ENCODE assay signal across 23 cellular contexts in genomic region chr11:7613394-7613720, GRCh38. TPM values are rescaled to one million over a fixed set of nuclear protein-coding genes. Genes with fewer than 3 reads are reported as not detected.
A peak's percentile ranks its signal among the peaks of the same experiment; 100 is the strongest.
DNase-seq lines count a peak whose midpoint lies in the region; ATAC-seq and TF ChIP-seq lines count a peak whose summit lies in the region.
"Had no signal": no experiment of that assay in that cellular context is flagged by ENCODE, and none has a peak within 500 bp of the region (broad histone marks: within the 10 kb centered on the region; RNA-seq: fewer than 3 reads in every experiment).

No MANE protein-coding gene starts in this region.

- POLR2A ChIA-PET in naive thymus-derived CD8-positive, alpha-beta T cell (lab: Charles Lee) = no interaction called here

- intact Hi-C loops in thyroid gland (cut with DNase I) = no loop called here

- no peaks in the 10 kb centered on the region for H3K9me3 Mint-ChIP-seq in naive thymus-derived CD8-positive, alpha-beta T cell
- H3K9me3 Mint-ChIP-seq: activated naive CD4-positive, alpha-beta T cell treated with anti-CD3 and anti-CD28 coated beads, Interleukin-2, amount 10 ng/mL, durations not matched to agents 7 days and 5 days; CD8-positive, alpha-beta memory T cell; effector memory CD8-positive, alpha-beta T cell; naive thymus-derived CD4-positive, alpha-beta T cell; T-cell had no signal

- H3K4me3 Mint-ChIP-seq in naive thymus-derived CD8-positive, alpha-beta T cell = no peak overlapping the region
- H3K4me3 Mint-ChIP-seq: activated naive CD4-positive, alpha-beta T cell treated with anti-CD3 and anti-CD28 coated beads, Interleukin-2, amount 10 ng/mL, durations not matched to agents 7 days and 5 days; CD8-positive, alpha-beta memory T cell; effector memory CD8-positive, alpha-beta T cell; naive thymus-derived CD4-positive, alpha-beta T cell; T-cell had no signal

- H3K27me3 ChIP-seq in HUES48 (ENCODE audit: control insufficient read depth, insufficient read depth, low read length) (no peaks in the 10 kb centered on the region), liver (ENCODE audit: control insufficient read depth in 4 of 4, insufficient read depth in 4 of 4, low read length in 3 of 4) (no peaks in the 10 kb centered on the region), thyroid gland (no peaks in the 10 kb centered on the region), tibial nerve (no peaks in the 10 kb centered on the region)
- H3K27me3 ChIP-seq: esophagus squamous epithelium, gastroesophageal sphincter, sigmoid colon had no signal

- DNase-seq in thyroid gland (no peak), tibial nerve (ENCODE audit: low spot score in 2 of 2) (no peak), NCI-H2227 (lab: John Stamatoyannopoulos, UW; ENCODE audit: unreplicated experiment) (no peak)
- DNase-seq in naive thymus-derived CD8-positive, alpha-beta T cell = no peak
- DNase-seq: activated naive CD4-positive, alpha-beta T cell treated with anti-CD3 and anti-CD28 coated beads, Interleukin-2, amount 10 ng/mL, durations not matched to agents 7 days and 5 days; activated T-cell treated with anti-CD3 and anti-CD28 coated beads, Interleukin-2, amount 50 U/mL, for 48 hours; anterior cingulate cortex; CD8-positive, alpha-beta memory T cell; DMS53; effector memory CD8-positive, alpha-beta T cell; esophagus squamous epithelium; GF-D8; Karpas-422; naive thymus-derived CD4-positive, alpha-beta T cell; NCI-H1048; NCI-H187; sigmoid colon; stimulated activated CD8-positive, alpha-beta memory T cell treated with anti-CD3 and anti-CD28 coated beads, Interleukin-4, amount 100 ng/mL, for 48 hours; T-cell had no signal

- 66% methylated on average over 4 of the region's 4 CpGs for WGBS in liver
- 91 to 97% methylated on average over 4 of the region's 4 CpGs for WGBS in thyroid gland, 2 donors
- WGBS in tibial nerve, 2 donors = 93 to 97% methylated on average over 4 of the region's 4 CpGs

- 0 out of 2 replicates have a peak, but pooled peaks cover 3% of the 10 kb centered on the region for H3K36me3 ChIP-seq in HUES48 (ENCODE audit: control insufficient read depth, insufficient read depth, low read length)
- peaks cover 0 to 27% (median 21%) of the 10 kb centered on the region in 4 donors for H3K36me3 ChIP-seq in liver (ENCODE audit: control insufficient read depth in 4 of 4, insufficient read depth in 3 of 4, low read depth in 1 of 4, low read length in 3 of 4)
- peaks cover 0 to 4% of the 10 kb centered on the region in 2 donors for H3K36me3 ChIP-seq in thyroid gland
- peaks cover 0 to 52% (median 0%) of the 10 kb centered on the region in 3 donors for H3K36me3 ChIP-seq in tibial nerve

- H3K9ac ChIP-seq in HUES48 (ENCODE audit: low read depth, low read length) (no peak overlapping the region), liver (ENCODE audit: low read depth in 1 of 2, low read length in 2 of 2) (no peak overlapping the region)

- TF ChIP-seq CTCF in VCaP (conservative IDR thresholded peaks at IDR 0.05) (no peak), liver (IDR thresholded peaks at IDR 0.05; ENCODE audit: low read depth, low read length, missing input control) (no peak), thyroid gland (IDR thresholded peaks at IDR 0.05) (no peak), tibial nerve (IDR thresholded peaks at IDR 0.05) (no peak)

- H3K27me3 Mint-ChIP-seq in naive thymus-derived CD8-positive, alpha-beta T cell = no peaks in the 10 kb centered on the region
- H3K27me3 Mint-ChIP-seq: activated naive CD4-positive, alpha-beta T cell treated with anti-CD3 and anti-CD28 coated beads, Interleukin-2, amount 10 ng/mL, durations not matched to agents 7 days and 5 days; CD8-positive, alpha-beta memory T cell; effector memory CD8-positive, alpha-beta T cell; T-cell had no signal

- no peaks in the 10 kb centered on the region for H3K9me3 ChIP-seq in HUES48 (ENCODE audit: control insufficient read depth, insufficient read depth, low read length)
- H3K9me3 ChIP-seq in liver (ENCODE audit: control insufficient read depth in 4 of 4, low read length in 3 of 4) = no peaks in the 10 kb centered on the region
- no peaks in the 10 kb centered on the region for H3K9me3 ChIP-seq in thyroid gland
- H3K9me3 ChIP-seq in tibial nerve = no peaks in the 10 kb centered on the region
- H3K9me3 ChIP-seq: esophagus squamous epithelium, gastroesophageal sphincter, sigmoid colon had no signal

- H3K4me1 ChIP-seq in HUES48 (ENCODE audit: control insufficient read depth, insufficient read depth, low read length) = peaks cover 18% of the 10 kb centered on the region
- peaks cover 8 to 21% (median 17%) of the 10 kb centered on the region in 4 donors for H3K4me1 ChIP-seq in liver (ENCODE audit: control insufficient read depth in 4 of 4, insufficient read depth in 4 of 4, low read length in 3 of 4)
- peaks cover 24 to 27% of the 10 kb centered on the region in 2 donors for H3K4me1 ChIP-seq in thyroid gland
- H3K4me1 ChIP-seq in tibial nerve = peaks cover 0 to 5% (median 0%) of the 10 kb centered on the region in 4 donors
- H3K4me1 ChIP-seq: gastroesophageal sphincter, sigmoid colon had no signal

- TF ChIP-seq EP300 in tibial nerve (IDR thresholded peaks at IDR 0.05) = no peak

- TF ChIP-seq RAD21 in liver (IDR thresholded peaks at IDR 0.05) = peak in 1 of 2 donors; percentile 27

- no peak for TF ChIP-seq POLR2A in thyroid gland (IDR thresholded peaks at IDR 0.05)
- no peak for TF ChIP-seq POLR2A in tibial nerve (IDR thresholded peaks at IDR 0.05)

- ATAC-seq in naive thymus-derived CD8-positive, alpha-beta T cell = no peak
- ATAC-seq: effector memory CD8-positive, alpha-beta T cell; gastroesophageal sphincter; naive thymus-derived CD4-positive, alpha-beta T cell; T-cell had no signal

- H3K27ac ChIP-seq in HUES48 (ENCODE audit: low read depth, low read length) (peak overlapping the region; percentile 26), VCaP (peak overlapping the region; percentile 82), liver (ENCODE audit: low read depth in 1 of 2, low read length in 2 of 2) (peak overlapping the region; percentile 52 to 73), thyroid gland (peak overlapping the region; percentile 53 to 81 (median 58)), tibial nerve (no peak overlapping the region)
- H3K27ac ChIP-seq: esophagus squamous epithelium, gastroesophageal sphincter, sigmoid colon had no signal

- H3K4me3 ChIP-seq in HUES48 (ENCODE audit: low read depth, low read length) = no peak overlapping the region
- H3K4me3 ChIP-seq in liver (ENCODE audit: low read depth in 1 of 3, low read length in 3 of 3) = no peak overlapping the region
- H3K4me3 ChIP-seq in thyroid gland (replicated peaks in 1 of 3) = no peak overlapping the region
- H3K4me3 ChIP-seq in tibial nerve = no peak overlapping the region
- H3K4me3 ChIP-seq: esophagus squamous epithelium, gastroesophageal sphincter, sigmoid colon had no signal

- H3K36me3 Mint-ChIP-seq in naive thymus-derived CD8-positive, alpha-beta T cell = peaks cover 0 to 65% (median 6%) of the 10 kb centered on the region in 3 donors

- H3K27ac Mint-ChIP-seq in naive thymus-derived CD8-positive, alpha-beta T cell = no peak overlapping the region
- H3K27ac Mint-ChIP-seq: activated naive CD4-positive, alpha-beta T cell treated with anti-CD3 and anti-CD28 coated beads, Interleukin-2, amount 10 ng/mL, durations not matched to agents 7 days and 5 days; effector memory CD8-positive, alpha-beta T cell; naive thymus-derived CD4-positive, alpha-beta T cell; T-cell had no signal

- peaks cover 0 to 2% (median 0%) of the 10 kb centered on the region in 4 donors for H3K4me1 Mint-ChIP-seq in naive thymus-derived CD8-positive, alpha-beta T cell
- H3K4me1 Mint-ChIP-seq: activated naive CD4-positive, alpha-beta T cell treated with anti-CD3 and anti-CD28 coated beads, Interleukin-2, amount 10 ng/mL, durations not matched to agents 7 days and 5 days; CD8-positive, alpha-beta memory T cell; T-cell had no signal

TF ChIP-seq in liver, 16 proteins besides CTCF, POLR2A, EP300 and RAD21:
- peak; percentile 68 to 70 for TF ChIP-seq RXRA (IDR thresholded peaks at IDR 0.05)
- TF ChIP-seq FOXA2 (IDR thresholded peaks at IDR 0.05) = peak; percentile 72
- peak in 1 of 2 donors; percentile 22 for TF ChIP-seq HNF4A (conservative IDR thresholded peaks at IDR 0.05)
- TF ChIP-seq SP1 (IDR thresholded peaks at IDR 0.05) = peak; percentile 8
- TF ChIP-seq TAF1 (conservative IDR thresholded peaks at IDR 0.05) = no peak

RNA-seq across cellular contexts. Expression of gene CYB5R2, which starts 59.9 kb away (rescaled TPM):
- total RNA-seq in liver (1 to 10 TPM in 1 of 2 donors, under 1 TPM in 1; 0.19 to 1.2 TPM), thyroid gland (1 to 10 TPM; 7.2 to 9.3 (median 8.5) TPM), tibial nerve (100 to 1,000 TPM in 1 of 4 donors, 10 to 100 TPM in 3; 50.8 to 104 (median 58.2) TPM)
- 1 to 10 TPM; 2.8 to 3.7 TPM for polyA plus RNA-seq in liver
- not detected for total RNA-seq in naive thymus-derived CD8-positive, alpha-beta T cell
- polyA plus RNA-seq in naive thymus-derived CD8-positive, alpha-beta T cell = under 1 TPM in 2 of 3 donors, not detected in 1; 0.02 to 0.10 TPM

Comparison
In these comparisons a context has a peak if more than half of its experiments do, and no peak if none do; other contexts are left out.
1. H3K27ac ChIP-seq: peak in HUES48 (single experiment), VCaP (single experiment), liver (2 of 2) and thyroid gland (3 of 3); none in tibial nerve (0 of 4).
2. RNA of gene CYB5R2, which starts 59.9 kb away (total RNA-seq): 50.8 to 104 TPM in tibial nerve; 7.2 to 9.3 TPM in thyroid gland, 0.19 to 1.2 TPM in liver and not detected in naive thymus-derived CD8-positive, alpha-beta T cell; every median in the first group is over 4 times any median in the second.